16 cellular contexts compared by ENCODE assay signal in the genomic region with DNA sequence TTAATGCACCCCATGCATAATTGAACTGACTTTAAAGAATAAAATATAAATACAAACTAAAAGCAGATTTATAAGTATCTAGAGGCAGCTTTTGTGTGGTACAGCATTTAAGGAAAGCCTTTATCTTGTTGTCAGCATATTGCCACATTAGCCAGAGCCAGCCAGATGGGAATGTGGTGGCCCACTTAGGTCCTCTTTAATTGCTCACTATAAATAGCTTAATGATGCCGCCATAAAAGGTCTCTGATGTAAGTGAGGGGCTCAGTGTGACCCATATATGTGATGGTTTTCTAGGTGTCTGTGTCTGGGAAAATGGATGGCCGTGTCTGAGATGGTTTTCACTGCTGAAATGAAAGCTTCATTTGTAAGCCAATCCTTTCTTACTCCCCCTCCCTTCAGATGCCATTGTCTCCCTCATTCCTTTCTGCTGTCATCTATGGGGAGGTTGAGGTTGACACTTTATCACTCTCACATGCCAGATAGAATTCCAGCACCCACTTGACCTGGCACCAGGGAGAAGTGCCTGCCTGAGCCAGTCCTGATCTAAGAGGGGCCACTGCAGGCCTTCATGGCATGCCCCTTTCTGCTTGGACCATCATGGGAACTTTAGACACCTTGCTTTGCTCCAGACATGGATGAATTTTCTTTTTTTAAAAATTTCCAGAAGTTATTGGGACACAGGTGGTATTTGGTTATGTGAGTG.
A peak's percentile ranks its signal among the peaks of the same experiment; 100 is the strongest.
DNase-seq lines count a peak whose midpoint lies in the region; ATAC-seq, FAIRE-seq and TF ChIP-seq lines count a peak whose summit lies in the region.
"Had no signal": no experiment of that assay in that cellular context is flagged by ENCODE, and none has a peak within 500 bp of the region (broad histone marks: within the 10 kb centered on the region; RNA-seq: fewer than 3 reads in every experiment).

No MANE protein-coding gene starts in this region.

- H3K14ac ChIP-seq in H9 (ENCODE audit: insufficient read depth, low read length): no peak overlapping the region

- H2AK5ac ChIP-seq in H9 (ENCODE audit: insufficient read length, low read length): no peak overlapping the region

- intact Hi-C loops in esophagus muscularis mucosa (cut with DNase I): no loop called here
- intact Hi-C loops in left cardiac atrium (cut with DNase I): loop anchor here in 1 of 2 donors (5.0 to 10.0 kb wide), 2 partner anchors 133 to 309 kb away; a partner anchor contains a TSS

- DNase-seq in H9 (no peak), esophagus muscularis mucosa (ENCODE audit: extremely low spot score) (peak; percentile 50), left cardiac atrium (peak; percentile 31), islet precursor cell (no peak)
- no peak for DNase-seq in activated T-cell treated with anti-CD3 and anti-CD28 coated beads, Interleukin-2, amount 50 U/mL, for 72 hours
- DNase-seq: ACHN; CD4-positive, CD25-positive, alpha-beta regulatory T cell; DMS53; GF-D8; IMR-90 had no signal

- H3K9ac ChIP-seq in H9 (ENCODE audit: extremely low read depth, insufficient read length, low read length): no peak overlapping the region
- H3K9ac ChIP-seq: BLaER1 treated with 17β-estradiol and CSF1 and Interleukin-3, amounts not matched to agents 10 nM and 100 nM had no signal

- no peak overlapping the region for H3K27ac Mint-ChIP-seq in H9
- no peak overlapping the region for H3K27ac Mint-ChIP-seq in activated T-cell treated with anti-CD3 and anti-CD28 coated beads, Interleukin-2, amount 50 U/mL, for 72 hours
- H3K27ac Mint-ChIP-seq: CD4-positive, CD25-positive, alpha-beta regulatory T cell had no signal

- no peak overlapping the region for H4K91ac ChIP-seq in H9 (ENCODE audit: insufficient read length, low read depth, low read length)

- H3K4me1 Mint-ChIP-seq in H9: no peaks in the 10 kb centered on the region
- no peaks in the 10 kb centered on the region for H3K4me1 Mint-ChIP-seq in activated T-cell treated with anti-CD3 and anti-CD28 coated beads, Interleukin-2, amount 50 U/mL, for 72 hours (ENCODE audit: low read depth)
- H3K4me1 Mint-ChIP-seq: CD4-positive, CD25-positive, alpha-beta regulatory T cell had no signal

- no peak for TF ChIP-seq EP300 in esophagus muscularis mucosa (IDR thresholded peaks at IDR 0.05)

- peak; percentile 95 for FAIRE-seq in islet of Langerhans (lab: Jason Lieb, UNC)
- FAIRE-seq: H1 had no signal

- H2BK12ac ChIP-seq in H9 (ENCODE audit: insufficient read length, low read depth, low read length): no peak overlapping the region

- H4K5ac ChIP-seq in H9 (ENCODE audit: insufficient read length, low read depth, low read length): peak overlapping the region; percentile 63

- no peaks in the 10 kb centered on the region for H3K79me2 ChIP-seq in H9 (ENCODE audit: insufficient read depth, low read length)

- no peak overlapping the region for H3K4ac ChIP-seq in H9 (ENCODE audit: low read depth, low read length)

- H2BK120ac ChIP-seq in H9 (ENCODE audit: low read depth, low read length, poor library complexity, severe bottlenecking): no peak overlapping the region

- no peak overlapping the region for H2AFZ ChIP-seq in H9 (ENCODE audit: low read length)

- no peak overlapping the region for H4K8ac ChIP-seq in H9 (replicated peaks; ENCODE audit: insufficient read length, low read depth, low read length)

- H2BK20ac ChIP-seq in H9 (ENCODE audit: low read depth, low read length, poor library complexity, severe bottlenecking): no peak overlapping the region

- no CpG with 5 or more reads among the region's 2 CpGs for WGBS in H9 (ENCODE audit: extremely low coverage, insufficient read length, low lambda C conversion rate)
- WGBS in esophagus muscularis mucosa: 82% methylated on average over 2 of the region's 2 CpGs

- no peaks in the 10 kb centered on the region for H3K36me3 Mint-ChIP-seq in H9 (ENCODE audit: insufficient read depth in 1 of 3, low read depth in 3 of 3)
- no peaks in the 10 kb centered on the region for H3K36me3 Mint-ChIP-seq in activated T-cell treated with anti-CD3 and anti-CD28 coated beads, Interleukin-2, amount 50 U/mL, for 72 hours (ENCODE audit: insufficient read depth in 2 of 2)
- H3K36me3 Mint-ChIP-seq: CD4-positive, CD25-positive, alpha-beta regulatory T cell had no signal

- H3K18ac ChIP-seq in H9 (ENCODE audit: insufficient read length, low read depth, low read length): no peak overlapping the region

- no peak overlapping the region for H3K4me3 Mint-ChIP-seq in H9
- H3K4me3 Mint-ChIP-seq in activated T-cell treated with anti-CD3 and anti-CD28 coated beads, Interleukin-2, amount 50 U/mL, for 72 hours: no peak overlapping the region
- H3K4me3 Mint-ChIP-seq: CD4-positive, CD25-positive, alpha-beta regulatory T cell had no signal

- no peaks in the 10 kb centered on the region for H3K79me1 ChIP-seq in H9 (ENCODE audit: insufficient read depth, low read depth, low read length, poor library complexity, severe bottlenecking)

- no peak for TF ChIP-seq CTCF in H9 (conservative IDR thresholded peaks at IDR 0.05)
- no peak for TF ChIP-seq CTCF in esophagus muscularis mucosa (IDR thresholded peaks at IDR 0.05)

- no peaks in the 10 kb centered on the region for H3K4me1 ChIP-seq in H9 (ENCODE audit: insufficient read depth, low read length)
- no peaks in the 10 kb centered on the region for H3K4me1 ChIP-seq in esophagus muscularis mucosa
- H3K4me1 ChIP-seq: BLaER1 treated with 17β-estradiol and CSF1 and Interleukin-3, amounts not matched to agents 10 nM and 100 nM had no signal

- H4K20me1 ChIP-seq in H9 (ENCODE audit: control insufficient read depth, insufficient read depth, insufficient read length): no peaks in the 10 kb centered on the region
- H4K20me1 ChIP-seq: BLaER1 treated with 17β-estradiol and CSF1 and Interleukin-3, amounts not matched to agents 10 nM and 100 nM had no signal

- peaks cover 5% of the 10 kb centered on the region; the same call in 1 of the 2 replicates for H3K27me3 Mint-ChIP-seq in H9 (ENCODE audit: low read depth)
- H3K27me3 Mint-ChIP-seq in activated T-cell treated with anti-CD3 and anti-CD28 coated beads, Interleukin-2, amount 50 U/mL, for 72 hours (ENCODE audit: low read depth): no peaks in the 10 kb centered on the region
- H3K27me3 Mint-ChIP-seq: CD4-positive, CD25-positive, alpha-beta regulatory T cell had no signal

- no peak overlapping the region for H3K4me2 ChIP-seq in H9 (ENCODE audit: insufficient read depth, insufficient read length, low read length)
- H3K4me2 ChIP-seq: BLaER1 treated with 17β-estradiol and CSF1 and Interleukin-3, amounts not matched to agents 10 nM and 100 nM had no signal

- H3K27me3 ChIP-seq in H9 (ENCODE audit: insufficient read depth, low read length): no peaks in the 10 kb centered on the region
- H3K27me3 ChIP-seq in esophagus muscularis mucosa: no peaks in the 10 kb centered on the region
- H3K27me3 ChIP-seq: BLaER1 treated with 17β-estradiol and CSF1 and Interleukin-3, amounts not matched to agents 10 nM and 100 nM had no signal

- no peak overlapping the region for H3K56ac ChIP-seq in H9 (ENCODE audit: insufficient read length, low read depth, low read length)

- no peak overlapping the region for H2BK5ac ChIP-seq in H9 (ENCODE audit: insufficient read length, low read length)

- H3K4me3 ChIP-seq in esophagus muscularis mucosa: no peak overlapping the region
- H3K4me3 ChIP-seq: BLaER1 treated with 17β-estradiol and CSF1 and Interleukin-3, amounts not matched to agents 10 nM and 100 nM had no signal

- H3K9me3 Mint-ChIP-seq in H9: no peaks in the 10 kb centered on the region; a peak in 2 of 5 replicates
- H3K9me3 Mint-ChIP-seq in activated T-cell treated with anti-CD3 and anti-CD28 coated beads, Interleukin-2, amount 50 U/mL, for 72 hours: peaks cover 0 to 2% of the 10 kb centered on the region in 2 donors

- no peak overlapping the region for H3K23ac ChIP-seq in H9 (ENCODE audit: insufficient read length, low read depth, low read length)

- no peaks in the 10 kb centered on the region for H3K23me2 ChIP-seq in H9 (ENCODE audit: insufficient read length, low read depth, low read length, poor library complexity, severe bottlenecking)

- no peak overlapping the region for H3T11ph ChIP-seq in H9 (ENCODE audit: low read length)

- H2BK15ac ChIP-seq in H9 (ENCODE audit: low read depth, low read length): no peak overlapping the region

- no peak overlapping the region for H3K27ac ChIP-seq in H9 (ENCODE audit: insufficient read length, low read depth, low read length)
- H3K27ac ChIP-seq in esophagus muscularis mucosa (replicated peaks in 1 of 4): no peak overlapping the region
- H3K27ac ChIP-seq: BLaER1 treated with 17β-estradiol and CSF1 and Interleukin-3, amounts not matched to agents 10 nM and 100 nM had no signal

- no peak for TF ChIP-seq POLR2A in esophagus muscularis mucosa (IDR thresholded peaks at IDR 0.05; ENCODE audit: low read depth)

- H3K36me3 ChIP-seq in esophagus muscularis mucosa: no peaks in the 10 kb centered on the region
- H3K36me3 ChIP-seq: BLaER1 treated with 17β-estradiol and CSF1 and Interleukin-3, amounts not matched to agents 10 nM and 100 nM had no signal

- peak; percentile 90 for ATAC-seq in left cardiac atrium
- ATAC-seq in activated T-cell treated with anti-CD3 and anti-CD28 coated beads, Interleukin-2, amount 50 U/mL, for 72 hours (replicated peaks in 1 of 2): no peak
- no peak for ATAC-seq in GM19351 (IDR thresholded peaks at IDR 0.05; ENCODE audit: unreplicated experiment)
- ATAC-seq in HG03571 (IDR thresholded peaks at IDR 0.05; ENCODE audit: unreplicated experiment): no peak
- ATAC-seq: HCT116 had no signal

- H3K9me3 ChIP-seq in H9 (ENCODE audit: control insufficient read depth, low read depth, low read length): no peaks in the 10 kb centered on the region
- H3K9me3 ChIP-seq in esophagus muscularis mucosa: no peaks in the 10 kb centered on the region
- H3K9me3 ChIP-seq: BLaER1 treated with 17β-estradiol and CSF1 and Interleukin-3, amounts not matched to agents 10 nM and 100 nM had no signal

Comparison
In these comparisons a context has a peak if more than half of its experiments do, and no peak if none do; other contexts are left out.
1. DNase-seq: peak in esophagus muscularis mucosa (single experiment) and left cardiac atrium (single experiment); none in H9 (single experiment), activated T-cell treated with anti-CD3 and anti-CD28 coated beads, Interleukin-2, amount 50 U/mL, for 72 hours (0 of 2) and islet precursor cell (single experiment).
2. ATAC-seq: peak in left cardiac atrium (2 of 2); none in activated T-cell treated with anti-CD3 and anti-CD28 coated beads, Interleukin-2, amount 50 U/mL, for 72 hours (0 of 2), GM19351 (single experiment) and HG03571 (single experiment).